Comparison of ENCODE assay signal across 23 cellular contexts in genomic region chr22:48253573-48253972, GRCh38.
"Had no signal": no experiment of that assay in that cellular context is flagged by ENCODE, and none has a peak within 500 bp of the region (broad histone marks: within the 10 kb centered on the region; RNA-seq: fewer than 3 reads in every experiment).

No MANE protein-coding gene starts in this region.

- H3K27me3 Mint-ChIP-seq: activated CD4-positive, alpha-beta T cell treated with anti-CD3 and anti-CD28 coated beads, Interleukin-2, amount 10 ng/mL, durations not matched to agents 24 days and 14 days had no signal

- H3K4me3 ChIP-seq: colonic mucosa, ovary, smooth muscle cell, testis, upper lobe of left lung had no signal

- H3K9me3 ChIP-seq: colonic mucosa, ovary, testis, upper lobe of left lung had no signal

- H3K36me3 ChIP-seq: brain microvascular endothelial cell, colonic mucosa, ovary, upper lobe of left lung had no signal

- H3K36me3 Mint-ChIP-seq: naive thymus-derived CD4-positive, alpha-beta T cell; stimulated activated memory B cell treated with anti-CD40 and anti-IgM and Interleukin-4, amounts not matched to agents 10 μg/mL and 1 μg/mL and 100 μg/mL, for 72 hours had no signal

- H3K9me3 Mint-ChIP-seq: activated CD4-positive, alpha-beta T cell treated with anti-CD3 and anti-CD28 coated beads, Interleukin-2, amount 10 ng/mL, durations not matched to agents 24 days and 14 days; activated CD8-positive, alpha-beta T cell treated with anti-CD3 and anti-CD28 coated beads for 36 hours; activated naive CD8-positive, alpha-beta T cell treated with anti-CD3 and anti-CD28 coated beads, Interleukin-2, amount 50 U/mL, for 24 hours; activated T-helper 17 cell treated with anti-CD3 and anti-CD28 coated beads, Interleukin-2, amount 50 U/mL, for 72 hours; central memory CD8-positive, alpha-beta T cell; stimulated activated memory B cell treated with anti-CD40 and anti-IgM and Interleukin-4, amounts not matched to agents 10 μg/mL and 1 μg/mL and 100 μg/mL, for 72 hours; T-helper 2 cell treated with Interferon-gamma antibody and Interleukin-4, amounts not matched to agents 5 μg/mL and 100 μg/mL, for 36 hours had no signal

- H3K4me2 ChIP-seq: smooth muscle cell had no signal

- H3K27me3 ChIP-seq: brain microvascular endothelial cell, colonic mucosa, ovary, testis, upper lobe of left lung had no signal

- H3K27ac ChIP-seq: brain microvascular endothelial cell, colonic mucosa, ovary, testis had no signal

- H3K4me3 Mint-ChIP-seq: activated CD4-positive, alpha-beta T cell treated with anti-CD3 and anti-CD28 coated beads, Interleukin-2, amount 10 ng/mL, durations not matched to agents 24 days and 14 days; activated CD8-positive, alpha-beta T cell treated with anti-CD3 and anti-CD28 coated beads for 36 hours; activated naive CD8-positive, alpha-beta T cell treated with anti-CD3 and anti-CD28 coated beads, Interleukin-2, amount 50 U/mL, for 24 hours; activated T-helper 17 cell treated with anti-CD3 and anti-CD28 coated beads, Interleukin-2, amount 50 U/mL, for 72 hours; central memory CD8-positive, alpha-beta T cell; naive thymus-derived CD4-positive, alpha-beta T cell; stimulated activated memory B cell treated with anti-CD40 and anti-IgM and Interleukin-4, amounts not matched to agents 10 μg/mL and 1 μg/mL and 100 μg/mL, for 72 hours; T-helper 2 cell treated with Interferon-gamma antibody and Interleukin-4, amounts not matched to agents 5 μg/mL and 100 μg/mL, for 36 hours had no signal

- H3K4me1 ChIP-seq: colonic mucosa, testis had no signal

- H3K27ac Mint-ChIP-seq: activated CD4-positive, alpha-beta T cell treated with anti-CD3 and anti-CD28 coated beads, Interleukin-2, amount 10 ng/mL, durations not matched to agents 24 days and 14 days; activated CD8-positive, alpha-beta T cell treated with anti-CD3 and anti-CD28 coated beads for 36 hours; activated naive CD8-positive, alpha-beta T cell treated with anti-CD3 and anti-CD28 coated beads, Interleukin-2, amount 50 U/mL, for 24 hours; activated T-helper 17 cell treated with anti-CD3 and anti-CD28 coated beads, Interleukin-2, amount 50 U/mL, for 72 hours; naive thymus-derived CD4-positive, alpha-beta T cell; stimulated activated memory B cell treated with anti-CD40 and anti-IgM and Interleukin-4, amounts not matched to agents 10 μg/mL and 1 μg/mL and 100 μg/mL, for 72 hours; T-helper 2 cell treated with Interferon-gamma antibody and Interleukin-4, amounts not matched to agents 5 μg/mL and 100 μg/mL, for 36 hours had no signal

- FAIRE-seq: keratinocyte had no signal

- DNase-seq: activated CD4-positive, alpha-beta T cell treated with anti-CD3 and anti-CD28 coated beads, Interleukin-2, amount 10 ng/mL, durations not matched to agents 24 days and 14 days; activated CD4-positive, CD25-positive, alpha-beta regulatory T cell; activated CD8-positive, alpha-beta T cell treated with anti-CD3 and anti-CD28 coated beads for 36 hours; activated naive CD4-positive, alpha-beta T cell treated with Interleukin-2 at 50 U/mL for 16 hours; activated naive CD8-positive, alpha-beta T cell treated with anti-CD3 and anti-CD28 coated beads, Interleukin-2, amount 50 U/mL, for 24 hours; activated T-cell treated with anti-CD3 and anti-CD28 coated beads, Interleukin-2, amount 50 U/mL, for 1 hour; brain microvascular endothelial cell; erythroblast; foreskin melanocyte; glutamatergic neuron; naive thymus-derived CD4-positive, alpha-beta T cell; ovary; stimulated activated CD4-positive, alpha-beta T cell treated with anti-CD3 and anti-CD28 coated beads, Interleukin-4, amount 100 ng/mL, for 24 hours had no signal

- H3K4me1 Mint-ChIP-seq: activated CD4-positive, alpha-beta T cell treated with anti-CD3 and anti-CD28 coated beads, Interleukin-2, amount 10 ng/mL, durations not matched to agents 24 days and 14 days; activated T-helper 17 cell treated with anti-CD3 and anti-CD28 coated beads, Interleukin-2, amount 50 U/mL, for 72 hours; central memory CD8-positive, alpha-beta T cell; stimulated activated memory B cell treated with anti-CD40 and anti-IgM and Interleukin-4, amounts not matched to agents 10 μg/mL and 1 μg/mL and 100 μg/mL, for 72 hours had no signal

- ATAC-seq: activated CD8-positive, alpha-beta T cell treated with anti-CD3 and anti-CD28 coated beads for 36 hours; activated naive CD8-positive, alpha-beta T cell treated with anti-CD3 and anti-CD28 coated beads, Interleukin-2, amount 50 U/mL, for 24 hours; activated T-helper 17 cell treated with anti-CD3 and anti-CD28 coated beads, Interleukin-2, amount 50 U/mL, for 72 hours; left lobe of liver; naive thymus-derived CD4-positive, alpha-beta T cell; stimulated activated memory B cell treated with anti-CD40 and anti-IgM and Interleukin-4, amounts not matched to agents 10 μg/mL and 1 μg/mL and 100 μg/mL, for 72 hours had no signal
